1 cellular context compared by ENCODE assay signal in the genomic region with DNA sequence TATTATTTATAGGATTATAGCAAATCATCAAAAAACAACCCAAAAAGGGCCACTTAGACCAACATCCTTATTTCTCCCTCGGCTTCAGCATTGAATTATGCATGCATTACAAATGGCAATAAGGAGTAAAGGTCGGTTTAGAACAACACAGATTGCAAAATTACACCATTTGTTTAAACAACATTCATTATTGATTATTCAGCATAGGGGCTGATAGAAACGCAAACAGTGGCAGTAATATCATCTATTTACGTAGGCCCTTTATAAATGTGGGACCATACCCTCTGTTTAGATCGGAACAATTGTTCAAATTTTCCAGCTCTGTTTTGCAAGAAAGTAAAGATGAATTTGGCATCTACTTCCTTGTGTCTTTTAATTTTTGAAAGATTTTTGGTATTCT.
TF ChIP-seq lines count a peak whose summit lies in the region.

No MANE protein-coding gene starts in this region.

TF ChIP-seq in HepG2, 621 proteins besides CTCF, POLR2A, EP300 and RAD21 (continued from another document and continues in another):
- TF ChIP-seq ZEB1 (IDR thresholded peaks at IDR 0.05; ENCODE audit: insufficient replicate concordance, low read depth): no peak
- TF ChIP-seq, protein P1, sequence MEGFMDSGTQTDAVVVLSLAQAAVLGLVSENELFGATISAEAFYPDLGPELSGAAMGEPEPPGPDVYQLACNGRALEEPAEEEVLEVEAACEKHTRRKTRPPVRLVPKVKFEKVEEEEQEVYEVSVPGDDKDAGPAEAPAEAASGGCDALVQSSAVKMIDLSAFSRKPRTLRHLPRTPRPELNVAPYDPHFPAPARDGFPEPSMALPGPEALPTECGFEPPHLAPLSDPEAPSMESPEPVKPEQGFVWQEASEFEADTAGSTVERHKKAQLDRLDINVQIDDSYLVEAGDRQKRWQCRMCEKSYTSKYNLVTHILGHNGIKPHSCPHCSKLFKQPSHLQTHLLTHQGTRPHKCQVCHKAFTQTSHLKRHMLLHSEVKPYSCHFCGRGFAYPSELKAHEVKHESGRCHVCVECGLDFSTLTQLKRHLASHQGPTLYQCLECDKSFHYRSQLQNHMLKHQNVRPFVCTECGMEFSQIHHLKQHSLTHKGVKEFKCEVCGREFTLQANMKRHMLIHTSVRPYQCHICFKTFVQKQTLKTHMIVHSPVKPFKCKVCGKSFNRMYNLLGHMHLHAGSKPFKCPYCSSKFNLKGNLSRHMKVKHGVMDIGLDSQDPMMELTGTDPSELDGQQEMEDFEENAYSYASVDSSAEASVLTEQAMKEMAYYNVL (CRISPR knock-in tag; IDR thresholded peaks at IDR 0.05; ENCODE audit: borderline replicate concordance): no peak
- TF ChIP-seq RFX5 (IDR thresholded peaks at IDR 0.05; ENCODE audit: low read depth, low read length): peak; percentile 12; the same call in 1 of the 2 replicates
- 0 out of 2 replicates have a peak, but pooled peaks have one; percentile 36 for TF ChIP-seq ZMAT3 (CRISPR knock-in tag; conservative IDR thresholded peaks at IDR 0.05)
- TF ChIP-seq ONECUT2 (CRISPR knock-in tag; IDR thresholded peaks at IDR 0.05): peak; percentile 98
- TF ChIP-seq GATA4 (IDR thresholded peaks at IDR 0.05; ENCODE audit: borderline replicate concordance, low read depth): no peak
- no peak for TF ChIP-seq POLR2G (IDR thresholded peaks at IDR 0.05; ENCODE audit: low read depth, low read length)
- TF ChIP-seq RBM22 (optimal IDR thresholded peaks at IDR 0.05; ENCODE audit: low read length): no peak
- no peak for TF ChIP-seq SRSF1 (optimal IDR thresholded peaks at IDR 0.05; ENCODE audit: low read depth, low read length)
- no peak for TF ChIP-seq AGO1 (IDR thresholded peaks at IDR 0.05; ENCODE audit: low read depth, low read length, poor library complexity, severe bottlenecking)
- TF ChIP-seq HOXA9 (CRISPR knock-in tag; IDR thresholded peaks at IDR 0.05; ENCODE audit: borderline replicate concordance): no peak
- no peak for TF ChIP-seq SETDB1 (CRISPR knock-in tag; IDR thresholded peaks at IDR 0.05; ENCODE audit: borderline replicate concordance)
- no peak for TF ChIP-seq MED8 (CRISPR knock-in tag; IDR thresholded peaks at IDR 0.05; ENCODE audit: insufficient replicate concordance)
- TF ChIP-seq ZNF354B (CRISPR knock-in tag; IDR thresholded peaks at IDR 0.05): no peak
- no peak for TF ChIP-seq CBFB (CRISPR knock-in tag; IDR thresholded peaks at IDR 0.05)
- no peak; the same call in 1 of the 2 replicates for TF ChIP-seq ZBTB21 (CRISPR knock-in tag; IDR thresholded peaks at IDR 0.05)
- TF ChIP-seq TSC22D2 (CRISPR knock-in tag; IDR thresholded peaks at IDR 0.05; ENCODE audit: borderline replicate concordance): 0 out of 2 replicates have a peak, but pooled peaks have one; percentile 45
- TF ChIP-seq, protein P2, sequence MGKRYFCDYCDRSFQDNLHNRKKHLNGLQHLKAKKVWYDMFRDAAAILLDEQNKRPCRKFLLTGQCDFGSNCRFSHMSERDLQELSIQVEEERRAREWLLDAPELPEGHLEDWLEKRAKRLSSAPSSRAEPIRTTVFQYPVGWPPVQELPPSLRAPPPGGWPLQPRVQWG (CRISPR knock-in tag; IDR thresholded peaks at IDR 0.05; ENCODE audit: borderline replicate concordance, low read depth): no peak
- TF ChIP-seq ADNP (CRISPR knock-in tag; IDR thresholded peaks at IDR 0.05): no peak
- TF ChIP-seq ZBTB38 (CRISPR knock-in tag; IDR thresholded peaks at IDR 0.05): no peak
- peak; percentile 89; the same call in 1 of the 2 replicates for TF ChIP-seq ZKSCAN8 (CRISPR knock-in tag; IDR thresholded peaks at IDR 0.05; ENCODE audit: borderline replicate concordance)
- TF ChIP-seq ZNF160 (CRISPR knock-in tag; IDR thresholded peaks at IDR 0.05): no peak
- TF ChIP-seq FOXC1 (CRISPR knock-in tag; IDR thresholded peaks at IDR 0.05; ENCODE audit: borderline replicate concordance): no peak
- TF ChIP-seq, protein P3, sequence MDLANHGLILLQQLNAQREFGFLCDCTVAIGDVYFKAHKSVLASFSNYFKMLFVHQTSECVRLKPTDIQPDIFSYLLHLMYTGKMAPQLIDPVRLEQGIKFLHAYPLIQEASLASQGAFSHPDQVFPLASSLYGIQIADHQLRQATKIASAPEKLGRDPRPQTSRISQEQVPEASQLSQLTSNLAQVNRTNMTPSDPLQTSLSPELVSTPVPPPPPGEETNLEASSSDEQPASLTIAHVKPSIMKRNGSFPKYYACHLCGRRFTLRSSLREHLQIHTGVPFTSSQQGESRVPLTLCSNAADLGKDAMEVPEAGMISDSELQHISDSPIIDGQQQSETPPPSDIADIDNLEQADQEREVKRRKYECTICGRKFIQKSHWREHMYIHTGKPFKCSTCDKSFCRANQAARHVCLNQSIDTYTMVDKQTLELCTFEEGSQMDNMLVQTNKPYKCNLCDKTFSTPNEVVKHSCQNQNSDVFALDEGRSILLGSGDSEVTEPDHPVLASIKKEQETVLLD (CRISPR knock-in tag; IDR thresholded peaks at IDR 0.05; ENCODE audit: low read depth): no peak
- TF ChIP-seq, protein P4, sequence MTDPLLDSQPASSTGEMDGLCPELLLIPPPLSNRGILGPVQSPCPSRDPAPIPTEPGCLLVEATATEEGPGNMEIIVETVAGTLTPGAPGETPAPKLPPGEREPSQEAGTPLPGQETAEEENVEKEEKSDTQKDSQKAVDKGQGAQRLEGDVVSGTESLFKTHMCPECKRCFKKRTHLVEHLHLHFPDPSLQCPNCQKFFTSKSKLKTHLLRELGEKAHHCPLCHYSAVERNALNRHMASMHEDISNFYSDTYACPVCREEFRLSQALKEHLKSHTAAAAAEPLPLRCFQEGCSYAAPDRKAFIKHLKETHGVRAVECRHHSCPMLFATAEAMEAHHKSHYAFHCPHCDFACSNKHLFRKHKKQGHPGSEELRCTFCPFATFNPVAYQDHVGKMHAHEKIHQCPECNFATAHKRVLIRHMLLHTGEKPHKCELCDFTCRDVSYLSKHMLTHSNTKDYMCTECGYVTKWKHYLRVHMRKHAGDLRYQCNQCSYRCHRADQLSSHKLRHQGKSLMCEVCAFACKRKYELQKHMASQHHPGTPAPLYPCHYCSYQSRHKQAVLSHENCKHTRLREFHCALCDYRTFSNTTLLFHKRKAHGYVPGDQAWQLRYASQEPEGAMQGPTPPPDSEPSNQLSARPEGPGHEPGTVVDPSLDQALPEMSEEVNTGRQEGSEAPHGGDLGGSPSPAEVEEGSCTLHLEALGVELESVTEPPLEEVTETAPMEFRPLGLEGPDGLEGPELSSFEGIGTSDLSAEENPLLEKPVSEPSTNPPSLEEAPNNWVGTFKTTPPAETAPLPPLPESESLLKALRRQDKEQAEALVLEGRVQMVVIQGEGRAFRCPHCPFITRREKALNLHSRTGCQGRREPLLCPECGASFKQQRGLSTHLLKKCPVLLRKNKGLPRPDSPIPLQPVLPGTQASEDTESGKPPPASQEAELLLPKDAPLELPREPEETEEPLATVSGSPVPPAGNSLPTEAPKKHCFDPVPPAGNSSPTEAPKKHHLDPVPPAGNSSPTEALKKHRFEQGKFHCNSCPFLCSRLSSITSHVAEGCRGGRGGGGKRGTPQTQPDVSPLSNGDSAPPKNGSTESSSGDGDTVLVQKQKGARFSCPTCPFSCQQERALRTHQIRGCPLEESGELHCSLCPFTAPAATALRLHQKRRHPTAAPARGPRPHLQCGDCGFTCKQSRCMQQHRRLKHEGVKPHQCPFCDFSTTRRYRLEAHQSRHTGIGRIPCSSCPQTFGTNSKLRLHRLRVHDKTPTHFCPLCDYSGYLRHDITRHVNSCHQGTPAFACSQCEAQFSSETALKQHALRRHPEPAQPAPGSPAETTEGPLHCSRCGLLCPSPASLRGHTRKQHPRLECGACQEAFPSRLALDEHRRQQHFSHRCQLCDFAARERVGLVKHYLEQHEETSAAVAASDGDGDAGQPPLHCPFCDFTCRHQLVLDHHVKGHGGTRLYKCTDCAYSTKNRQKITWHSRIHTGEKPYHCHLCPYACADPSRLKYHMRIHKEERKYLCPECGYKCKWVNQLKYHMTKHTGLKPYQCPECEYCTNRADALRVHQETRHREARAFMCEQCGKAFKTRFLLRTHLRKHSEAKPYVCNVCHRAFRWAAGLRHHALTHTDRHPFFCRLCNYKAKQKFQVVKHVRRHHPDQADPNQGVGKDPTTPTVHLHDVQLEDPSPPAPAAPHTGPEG (CRISPR knock-in tag; IDR thresholded peaks at IDR 0.05): no peak
- TF ChIP-seq, protein P5, sequence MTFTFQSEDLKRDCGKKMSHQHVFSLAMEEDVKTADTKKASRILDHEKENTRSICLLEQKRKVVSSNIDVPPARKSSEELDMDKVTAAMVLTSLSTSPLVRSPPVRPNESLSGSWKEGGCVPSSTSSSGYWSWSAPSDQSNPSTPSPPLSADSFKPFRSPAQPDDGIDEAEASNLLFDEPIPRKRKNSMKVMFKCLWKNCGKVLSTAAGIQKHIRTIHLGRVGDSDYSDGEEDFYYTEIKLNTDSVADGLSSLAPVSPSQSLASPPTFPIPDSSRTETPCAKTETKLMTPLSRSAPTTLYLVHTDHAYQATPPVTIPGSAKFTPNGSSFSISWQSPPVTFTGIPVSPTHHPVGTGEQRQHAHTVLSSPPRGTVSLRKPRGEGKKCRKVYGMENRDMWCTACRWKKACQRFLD (CRISPR knock-in tag; IDR thresholded peaks at IDR 0.05; ENCODE audit: borderline replicate concordance): no peak
- TF ChIP-seq RAD51 (IDR thresholded peaks at IDR 0.05; ENCODE audit: borderline replicate concordance): no peak
- TF ChIP-seq, protein P6, sequence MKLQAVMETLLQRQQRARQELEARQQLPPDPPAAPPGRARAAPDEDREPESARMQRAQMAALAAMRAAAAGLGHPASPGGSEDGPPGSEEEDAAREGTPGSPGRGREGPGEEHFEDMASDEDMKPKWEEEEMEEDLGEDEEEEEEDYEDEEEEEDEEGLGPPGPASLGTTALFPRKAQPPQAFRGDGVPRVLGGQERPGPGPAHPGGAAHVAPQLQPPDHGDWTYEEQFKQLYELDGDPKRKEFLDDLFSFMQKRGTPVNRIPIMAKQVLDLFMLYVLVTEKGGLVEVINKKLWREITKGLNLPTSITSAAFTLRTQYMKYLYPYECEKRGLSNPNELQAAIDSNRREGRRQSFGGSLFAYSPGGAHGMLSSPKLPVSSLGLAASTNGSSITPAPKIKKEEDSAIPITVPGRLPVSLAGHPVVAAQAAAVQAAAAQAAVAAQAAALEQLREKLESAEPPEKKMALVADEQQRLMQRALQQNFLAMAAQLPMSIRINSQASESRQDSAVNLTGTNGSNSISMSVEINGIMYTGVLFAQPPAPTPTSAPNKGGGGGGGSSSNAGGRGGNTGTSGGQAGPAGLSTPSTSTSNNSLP (IDR thresholded peaks at IDR 0.05; ENCODE audit: low read depth, low read length): peak; percentile 100
- TF ChIP-seq ZNF569 (CRISPR knock-in tag; IDR thresholded peaks at IDR 0.05; ENCODE audit: borderline replicate concordance): no peak
- TF ChIP-seq RFX3 (CRISPR knock-in tag; IDR thresholded peaks at IDR 0.05): no peak
- TF ChIP-seq PHF8 (CRISPR knock-in tag; IDR thresholded peaks at IDR 0.05): no peak
- TF ChIP-seq, protein P7, sequence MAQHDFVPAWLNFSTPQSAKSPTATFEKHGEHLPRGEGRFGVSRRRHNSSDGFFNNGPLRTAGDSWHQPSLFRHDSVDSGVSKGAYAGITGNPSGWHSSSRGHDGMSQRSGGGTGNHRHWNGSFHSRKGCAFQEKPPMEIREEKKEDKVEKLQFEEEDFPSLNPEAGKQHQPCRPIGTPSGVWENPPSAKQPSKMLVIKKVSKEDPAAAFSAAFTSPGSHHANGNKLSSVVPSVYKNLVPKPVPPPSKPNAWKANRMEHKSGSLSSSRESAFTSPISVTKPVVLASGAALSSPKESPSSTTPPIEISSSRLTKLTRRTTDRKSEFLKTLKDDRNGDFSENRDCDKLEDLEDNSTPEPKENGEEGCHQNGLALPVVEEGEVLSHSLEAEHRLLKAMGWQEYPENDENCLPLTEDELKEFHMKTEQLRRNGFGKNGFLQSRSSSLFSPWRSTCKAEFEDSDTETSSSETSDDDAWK (CRISPR knock-in tag; IDR thresholded peaks at IDR 0.05): no peak
- peak; percentile 22; the same call in 1 of the 2 replicates for TF ChIP-seq ELF1 (CRISPR knock-in tag; IDR thresholded peaks at IDR 0.05)
- no peak for TF ChIP-seq GPN1 (CRISPR knock-in tag; IDR thresholded peaks at IDR 0.05; ENCODE audit: borderline replicate concordance)
- TF ChIP-seq NFYC (CRISPR knock-in tag; IDR thresholded peaks at IDR 0.05): no peak
- TF ChIP-seq ZNF543 (CRISPR knock-in tag; IDR thresholded peaks at IDR 0.05): no peak
- TF ChIP-seq ZNF660 (CRISPR knock-in tag; IDR thresholded peaks at IDR 0.05; ENCODE audit: borderline replicate concordance, low read depth): no peak
- TF ChIP-seq, protein P8, sequence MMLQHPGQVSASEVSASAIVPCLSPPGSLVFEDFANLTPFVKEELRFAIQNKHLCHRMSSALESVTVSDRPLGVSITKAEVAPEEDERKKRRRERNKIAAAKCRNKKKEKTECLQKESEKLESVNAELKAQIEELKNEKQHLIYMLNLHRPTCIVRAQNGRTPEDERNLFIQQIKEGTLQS (CRISPR knock-in tag; IDR thresholded peaks at IDR 0.05): no peak; the same call in 1 of the 2 replicates
- TF ChIP-seq RXRB (CRISPR knock-in tag; IDR thresholded peaks at IDR 0.05; ENCODE audit: borderline replicate concordance): peak; percentile 92
- TF ChIP-seq SATB2 (CRISPR knock-in tag; IDR thresholded peaks at IDR 0.05): 0 out of 2 replicates have a peak, but pooled peaks have one; percentile 65
- TF ChIP-seq ZNF709 (CRISPR knock-in tag; IDR thresholded peaks at IDR 0.05): no peak
- TF ChIP-seq THAP11 (CRISPR knock-in tag; IDR thresholded peaks at IDR 0.05): peak; percentile 70
- TF ChIP-seq ZNF292 (CRISPR knock-in tag; IDR thresholded peaks at IDR 0.05; ENCODE audit: borderline replicate concordance, low read depth): 0 out of 2 replicates have a peak, but pooled peaks have one; percentile 42
- TF ChIP-seq ZNF24 (IDR thresholded peaks at IDR 0.05): peak; percentile 68; the same call in 1 of the 2 replicates
- TF ChIP-seq DR1 (CRISPR knock-in tag; IDR thresholded peaks at IDR 0.05): no peak
- no peak for TF ChIP-seq SMAD9 (CRISPR knock-in tag; IDR thresholded peaks at IDR 0.05)
- TF ChIP-seq ZNF451 (CRISPR knock-in tag; IDR thresholded peaks at IDR 0.05): no peak
- no peak for TF ChIP-seq ZFP36L2 (CRISPR knock-in tag; IDR thresholded peaks at IDR 0.05)
- TF ChIP-seq, protein P9, sequence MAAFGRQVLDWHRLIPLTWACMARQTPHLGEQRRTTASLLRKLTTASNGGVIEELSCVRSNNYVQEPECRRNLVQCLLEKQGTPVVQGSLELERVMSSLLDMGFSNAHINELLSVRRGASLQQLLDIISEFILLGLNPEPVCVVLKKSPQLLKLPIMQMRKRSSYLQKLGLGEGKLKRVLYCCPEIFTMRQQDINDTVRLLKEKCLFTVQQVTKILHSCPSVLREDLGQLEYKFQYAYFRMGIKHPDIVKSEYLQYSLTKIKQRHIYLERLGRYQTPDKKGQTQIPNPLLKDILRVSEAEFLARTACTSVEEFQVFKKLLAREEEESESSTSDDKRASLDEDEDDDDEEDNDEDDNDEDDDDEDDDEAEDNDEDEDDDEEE (CRISPR knock-in tag; IDR thresholded peaks at IDR 0.05): no peak
- no peak for TF ChIP-seq NONO (IDR thresholded peaks at IDR 0.05)
- no peak; the same call in 1 of the 2 replicates for TF ChIP-seq NONO (CRISPR knock-in tag; conservative IDR thresholded peaks at IDR 0.05)
- peak; percentile 90 for TF ChIP-seq KDM6A (CRISPR knock-in tag; IDR thresholded peaks at IDR 0.05; ENCODE audit: low read depth)
- TF ChIP-seq, protein P10, sequence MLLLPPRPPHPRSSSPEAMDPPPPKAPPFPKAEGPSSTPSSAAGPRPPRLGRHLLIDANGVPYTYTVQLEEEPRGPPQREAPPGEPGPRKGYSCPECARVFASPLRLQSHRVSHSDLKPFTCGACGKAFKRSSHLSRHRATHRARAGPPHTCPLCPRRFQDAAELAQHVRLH (CRISPR knock-in tag; IDR thresholded peaks at IDR 0.05; ENCODE audit: borderline replicate concordance, low read depth): no peak
- TF ChIP-seq ZNF598 (CRISPR knock-in tag; IDR thresholded peaks at IDR 0.05; ENCODE audit: borderline replicate concordance): no peak
- no peak for TF ChIP-seq ZNF432 (CRISPR knock-in tag; IDR thresholded peaks at IDR 0.05; ENCODE audit: borderline replicate concordance)
- no peak for TF ChIP-seq SCMH1 (CRISPR knock-in tag; IDR thresholded peaks at IDR 0.05; ENCODE audit: borderline replicate concordance)
